21 cellular contexts compared by ENCODE assay signal in genomic region chr17:30208214-30208613, GRCh38. TPM values are rescaled to one million over a fixed set of nuclear protein-coding genes. Genes with fewer than 3 reads are reported as not detected.
DNase-seq lines count a peak whose midpoint lies in the region; ATAC-seq and TF ChIP-seq lines count a peak whose summit lies in the region.
"Had no signal": no experiment of that assay in that cellular context is flagged by ENCODE, and none has a peak within 500 bp of the region (broad histone marks: within the 10 kb centered on the region; RNA-seq: fewer than 3 reads in every experiment).

No MANE protein-coding gene starts in this region.

- no peak overlapping the region for H3K4me3 Mint-ChIP-seq in activated CD8-positive, alpha-beta memory T cell treated with anti-CD3 and anti-CD28 coated beads, Interleukin-2, amount 10 ng/mL, durations not matched to agents 7 days and 5 days
- H3K4me3 Mint-ChIP-seq in endodermal cell = no peak overlapping the region
- H3K4me3 Mint-ChIP-seq in GM23338 = no peak overlapping the region
- H3K4me3 Mint-ChIP-seq: IgD-negative memory B cell; T-helper 2 cell treated with Interferon-gamma antibody and Interleukin-4, amounts not matched to agents 5 μg/mL and 100 μg/mL, for 36 hours had no signal

- peaks cover 19% of the 10 kb centered on the region for H3K4me1 Mint-ChIP-seq in activated CD8-positive, alpha-beta memory T cell treated with anti-CD3 and anti-CD28 coated beads, Interleukin-2, amount 10 ng/mL, durations not matched to agents 7 days and 5 days
- no peaks in the 10 kb centered on the region for H3K4me1 Mint-ChIP-seq in endodermal cell
- H3K4me1 Mint-ChIP-seq in GM23338 = peaks cover 4% of the 10 kb centered on the region; the same call in 1 of the 3 replicates

- H3K4me3 ChIP-seq in endodermal cell (ENCODE audit: low read length) = no peak overlapping the region
- H3K4me3 ChIP-seq in GM23338 = no peak overlapping the region
- H3K4me3 ChIP-seq: SJCRH30 had no signal

- H3K27me3 ChIP-seq in endodermal cell (ENCODE audit: control insufficient read depth, insufficient read depth, low read length, poor library complexity, severe bottlenecking) (no peaks in the 10 kb centered on the region), GM23338 (ENCODE audit: insufficient read depth) (no peaks in the 10 kb centered on the region)
- H3K27me3 ChIP-seq: SJCRH30 had no signal

- peaks cover 35% of the 10 kb centered on the region for H3K27me3 Mint-ChIP-seq in activated CD8-positive, alpha-beta memory T cell treated with anti-CD3 and anti-CD28 coated beads, Interleukin-2, amount 10 ng/mL, durations not matched to agents 7 days and 5 days
- H3K27me3 Mint-ChIP-seq in endodermal cell (ENCODE audit: insufficient read depth) = peaks cover 3% of the 10 kb centered on the region
- peaks cover 9% of the 10 kb centered on the region for H3K27me3 Mint-ChIP-seq in GM23338 (ENCODE audit: insufficient read depth, low read depth, poor library complexity)

- H3K36me3 ChIP-seq in endodermal cell (ENCODE audit: control insufficient read depth, insufficient read depth, low read length) = no peaks in the 10 kb centered on the region
- H3K36me3 ChIP-seq in GM23338 (ENCODE audit: insufficient read depth) = no peaks in the 10 kb centered on the region
- H3K36me3 ChIP-seq: SJCRH30 had no signal

- DNase-seq in activated CD8-positive, alpha-beta memory T cell treated with anti-CD3 and anti-CD28 coated beads, Interleukin-2, amount 10 ng/mL, durations not matched to agents 7 days and 5 days = peak; percentile 2
- no peak for DNase-seq in activated CD8-positive, alpha-beta memory T cell treated with anti-CD3 and anti-CD28 coated beads, Interleukin-2, amount 50 U/mL, for 48 hours
- DNase-seq in NOMO-1 treated with dmso at 0.1 percent for 144 hours (lab: John Stamatoyannopoulos, UW; ENCODE audit: unreplicated experiment) (peak; percentile 13), endodermal cell (peak; percentile 17), DMS153 (lab: John Stamatoyannopoulos, UW) (no peak), GM23338 (ENCODE audit: low spot score) (no peak), HEK293T (ENCODE audit: extremely low spot score) (no peak)
- DNase-seq: Caco-2, NCI-H1092 treated with DMSO at 0.1 percent for 48 hours, NCI-H1694, NCI-H2107, NCI-H226, NCI-H526, SJCRH30, SW 1271 had no signal

- no peak overlapping the region for H3K9ac ChIP-seq in endodermal cell (ENCODE audit: extremely low read depth, low read length, poor library complexity, severe bottlenecking)

- H3K9me2 ChIP-seq in GM23338 (ENCODE audit: insufficient read depth) = no peaks in the 10 kb centered on the region

- H3K27ac ChIP-seq in endodermal cell (ENCODE audit: low read depth, low read length) (no peak overlapping the region), GM23338 (ENCODE audit: low read depth) (no peak overlapping the region)
- H3K27ac ChIP-seq: SJCRH30 had no signal

- H2AFZ ChIP-seq in GM23338 = no peak overlapping the region

- WGBS in endodermal cell (ENCODE audit: insufficient coverage in 1 of 2, insufficient read length in 1 of 2), 2 experiments = 83 to 88% methylated on average over 1 to 3 of the region's 3 CpGs

- no peaks in the 10 kb centered on the region for H3K36me3 Mint-ChIP-seq in activated CD8-positive, alpha-beta memory T cell treated with anti-CD3 and anti-CD28 coated beads, Interleukin-2, amount 10 ng/mL, durations not matched to agents 7 days and 5 days
- H3K36me3 Mint-ChIP-seq in endodermal cell (ENCODE audit: low read depth) (no peaks in the 10 kb centered on the region), GM23338 (ENCODE audit: low read depth) (no peaks in the 10 kb centered on the region)
- H3K36me3 Mint-ChIP-seq: CD14-positive monocyte had no signal

- no peaks in the 10 kb centered on the region for H3K9me3 ChIP-seq in endodermal cell (ENCODE audit: control insufficient read depth, low read length)
- H3K9me3 ChIP-seq: Caco-2, SJCRH30 had no signal

- H3F3A ChIP-seq in GM23338 (replicated peaks; ENCODE audit: low read depth) = no peaks in the 10 kb centered on the region

- CTCF ChIA-PET in activated CD8-positive, alpha-beta memory T cell treated with anti-CD3 and anti-CD28 coated beads, Interleukin-2, amount 10 ng/mL, durations not matched to agents 7 days and 5 days (lab: Charles Lee) = no interaction called here
- CTCF ChIA-PET in HEK293T (lab: Yijun Ruan, JAX) = no interaction called here

- ATAC-seq in activated CD8-positive, alpha-beta memory T cell treated with anti-CD3 and anti-CD28 coated beads, Interleukin-2, amount 10 ng/mL, durations not matched to agents 7 days and 5 days = no peak
- ATAC-seq in GM18498 (IDR thresholded peaks at IDR 0.05; ENCODE audit: unreplicated experiment) = no peak
- no peak for ATAC-seq in GM23338
- ATAC-seq: HCT116 had no signal

- H3K4me1 ChIP-seq in endodermal cell (ENCODE audit: control insufficient read depth, insufficient read depth, low read length) (no peaks in the 10 kb centered on the region), GM23338 (ENCODE audit: insufficient read depth) (no peaks in the 10 kb centered on the region)
- H3K4me1 ChIP-seq: Caco-2, SJCRH30 had no signal

- no peaks in the 10 kb centered on the region for H4K20me1 ChIP-seq in GM23338 (replicated peaks; ENCODE audit: insufficient read depth)

- H3K4me2 ChIP-seq in GM23338 = no peak overlapping the region

- H3K79me2 ChIP-seq in GM23338 (replicated peaks; ENCODE audit: insufficient read depth) = no peaks in the 10 kb centered on the region

- H3K27ac Mint-ChIP-seq in activated CD8-positive, alpha-beta memory T cell treated with anti-CD3 and anti-CD28 coated beads, Interleukin-2, amount 10 ng/mL, durations not matched to agents 7 days and 5 days = no peak overlapping the region
- H3K27ac Mint-ChIP-seq in endodermal cell = no peak overlapping the region
- no peak overlapping the region for H3K27ac Mint-ChIP-seq in GM23338
- H3K27ac Mint-ChIP-seq: IgD-negative memory B cell; T-helper 2 cell treated with Interferon-gamma antibody and Interleukin-4, amounts not matched to agents 5 μg/mL and 100 μg/mL, for 36 hours had no signal

- H3K9me3 Mint-ChIP-seq in activated CD8-positive, alpha-beta memory T cell treated with anti-CD3 and anti-CD28 coated beads, Interleukin-2, amount 10 ng/mL, durations not matched to agents 7 days and 5 days (ENCODE audit: low read depth) = no peaks in the 10 kb centered on the region
- no peaks in the 10 kb centered on the region for H3K9me3 Mint-ChIP-seq in endodermal cell
- no peaks in the 10 kb centered on the region for H3K9me3 Mint-ChIP-seq in GM23338
- H3K9me3 Mint-ChIP-seq: IgD-negative memory B cell; T-helper 2 cell treated with Interferon-gamma antibody and Interleukin-4, amounts not matched to agents 5 μg/mL and 100 μg/mL, for 36 hours had no signal

- POLR2A ChIA-PET in HEK293T (lab: Yijun Ruan, JAX) = no interaction called here

- no peak for TF ChIP-seq CTCF in endodermal cell (conservative IDR thresholded peaks at IDR 0.05)
- TF ChIP-seq CTCF in GM23338 (conservative IDR thresholded peaks at IDR 0.05; ENCODE audit: low read depth in 2 of 2) = no peak

TF ChIP-seq in GM23338, 12 proteins besides CTCF, POLR2A, EP300 and RAD21 (continues in another document):
- TF ChIP-seq ZNF331 (CRISPR knock-in tag; IDR thresholded peaks at IDR 0.05; ENCODE audit: low read depth) (no peak), POLR2AphosphoS5 (IDR thresholded peaks at IDR 0.05; ENCODE audit: low read depth) (no peak)

TF ChIP-seq in HEK293T, 16 proteins besides CTCF, POLR2A, EP300 and RAD21:
- TF ChIP-seq NFRKB (IDR thresholded peaks at IDR 0.05) (no peak), BHLHE40 (IDR thresholded peaks at IDR 0.05; ENCODE audit: borderline replicate concordance) (no peak), ZNF384 (IDR thresholded peaks at IDR 0.05) (no peak), SUZ12 (IDR thresholded peaks at IDR 0.05) (no peak), HDGF (IDR thresholded peaks at IDR 0.05; ENCODE audit: borderline replicate concordance) (no peak), ELF4 (IDR thresholded peaks at IDR 0.05) (no peak), SP1 (IDR thresholded peaks at IDR 0.05) (no peak), FOXM1 (IDR thresholded peaks at IDR 0.05; ENCODE audit: borderline replicate concordance) (no peak), TARDBP (IDR thresholded peaks at IDR 0.05) (no peak)
- TF ChIP-seq, protein P1, sequence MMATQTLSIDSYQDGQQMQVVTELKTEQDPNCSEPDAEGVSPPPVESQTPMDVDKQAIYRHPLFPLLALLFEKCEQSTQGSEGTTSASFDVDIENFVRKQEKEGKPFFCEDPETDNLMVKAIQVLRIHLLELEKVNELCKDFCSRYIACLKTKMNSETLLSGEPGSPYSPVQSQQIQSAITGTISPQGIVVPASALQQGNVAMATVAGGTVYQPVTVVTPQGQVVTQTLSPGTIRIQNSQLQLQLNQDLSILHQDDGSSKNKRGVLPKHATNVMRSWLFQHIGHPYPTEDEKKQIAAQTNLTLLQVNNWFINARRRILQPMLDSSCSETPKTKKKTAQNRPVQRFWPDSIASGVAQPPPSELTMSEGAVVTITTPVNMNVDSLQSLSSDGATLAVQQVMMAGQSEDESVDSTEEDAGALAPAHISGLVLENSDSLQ (IDR thresholded peaks at IDR 0.05) = no peak

RNA-seq across cellular contexts. Expression of gene SLC6A4, which starts 27.3 kb away (rescaled TPM):
- total RNA-seq in activated CD8-positive, alpha-beta memory T cell treated with anti-CD3 and anti-CD28 coated beads, Interleukin-2, amount 10 ng/mL, durations not matched to agents 7 days and 5 days = under 1 TPM in 1 of 2 experiments, not detected in 1; 0.12 TPM
- total RNA-seq in endodermal cell = 1 to 10 TPM in 1 of 2 donors, under 1 TPM in 1; 0.38 to 1.8 TPM
- polyA plus RNA-seq in endodermal cell (2013, experiment 1 of 2) = not detected
- not detected for polyA plus RNA-seq in endodermal cell (2013, experiment 2 of 2)
- total RNA-seq in GM23338 (2014; rRNA removed; shearing (Covaris generic)) = 0.12 and 0.14 TPM in 2 replicates
- 0.06 and 0.07 TPM in 2 replicates for polyA plus RNA-seq in GM23338 (2016; fragmentation: Nextera tagmentation; extraction: Ambion mirVana)
- total RNA-seq: HT1080 had no signal
- polyA plus RNA-seq: CD14-positive monocyte had no signal

Comparison
In these comparisons a context has a peak if more than half of its experiments do, and no peak if none do; other contexts are left out.
1. DNase-seq: peak in activated CD8-positive, alpha-beta memory T cell treated with anti-CD3 and anti-CD28 coated beads, Interleukin-2, amount 10 ng/mL, durations not matched to agents 7 days and 5 days (single experiment), NOMO-1 treated with dmso at 0.1 percent for 144 hours (single experiment) and endodermal cell (single experiment); none in activated CD8-positive, alpha-beta memory T cell treated with anti-CD3 and anti-CD28 coated beads, Interleukin-2, amount 50 U/mL, for 48 hours (single experiment), DMS153 (single experiment), GM23338 (single experiment) and HEK293T (single experiment).